ENCODE assay signal across 1 cellular context in genomic region chr1:183027791-183028190, GRCh38.
TF ChIP-seq lines count a peak whose summit lies in the region.

No MANE protein-coding gene starts in this region.

TF ChIP-seq in WTC11, 78 proteins besides CTCF, POLR2A, EP300 and RAD21 (continued from another document):
- TF ChIP-seq AR (CRISPR knock-in tag; IDR thresholded peaks at IDR 0.05) (no peak), CREB1 (CRISPR knock-in tag; IDR thresholded peaks at IDR 0.05) (no peak), FOXK1 (CRISPR knock-in tag; IDR thresholded peaks at IDR 0.05) (no peak), ZNF219 (CRISPR knock-in tag; IDR thresholded peaks at IDR 0.05; ENCODE audit: borderline replicate concordance) (no peak), FOXP4 (CRISPR knock-in tag; IDR thresholded peaks at IDR 0.05) (no peak), ZNF671 (CRISPR knock-in tag; IDR thresholded peaks at IDR 0.05) (no peak), ZBTB43 (CRISPR knock-in tag; IDR thresholded peaks at IDR 0.05) (no peak), GRHL2 (CRISPR knock-in tag; IDR thresholded peaks at IDR 0.05; ENCODE audit: insufficient replicate concordance, severe bottlenecking) (no peak), E2F1 (CRISPR knock-in tag; IDR thresholded peaks at IDR 0.05) (no peak), IRF1 (CRISPR knock-in tag; IDR thresholded peaks at IDR 0.05) (no peak), ZNF396 (CRISPR knock-in tag; IDR thresholded peaks at IDR 0.05; ENCODE audit: borderline replicate concordance) (no peak), TCF7 (CRISPR knock-in tag; IDR thresholded peaks at IDR 0.05; ENCODE audit: low read depth) (no peak)
TF ChIP-seq in WTC11: peak in this region for 0.
